ENCODE assay signal across 11 cellular contexts in genomic region chr10:29522038-29522855, GRCh38.
A peak's percentile ranks its signal among the peaks of the same experiment; 100 is the strongest.
DNase-seq lines count a peak whose midpoint lies in the region; ATAC-seq and TF ChIP-seq lines count a peak whose summit lies in the region.
"Had no signal": no experiment of that assay in that cellular context is flagged by ENCODE, and none has a peak within 500 bp of the region (broad histone marks: within the 10 kb centered on the region; RNA-seq: fewer than 3 reads in every experiment).

No MANE protein-coding gene starts in this region.

- no peaks in the 10 kb centered on the region for H4K20me1 ChIP-seq in BLaER1

- DNase-seq in adrenal gland: peak in 3 of 7 donors; percentile 22 to 27 (median 24)
- peak; percentile 44 for DNase-seq in hepatic stellate cell (ENCODE audit: low spot score)
- no peak for DNase-seq in NCI-H69 (lab: John Stamatoyannopoulos, UW)
- no peak for DNase-seq in activated CD4-positive, alpha-beta T cell treated with anti-CD3 and anti-CD28 coated beads for 4 hours
- DNase-seq: activated naive CD8-positive, alpha-beta T cell treated with anti-CD3 and anti-CD28 coated beads, Interleukin-2, amount 50 U/mL, for 24 hours; left colon; NCI-H526 had no signal

- H3K4me1 ChIP-seq in BLaER1: peaks cover 11% of the 10 kb centered on the region
- peaks cover 0 to 8% of the 10 kb centered on the region in 2 donors for H3K4me1 ChIP-seq in adrenal gland (replicated peaks in 1 of 2)
- H3K4me1 ChIP-seq in rectal smooth muscle tissue (ENCODE audit: control insufficient read depth, insufficient read depth, low read length): peaks cover 14% of the 10 kb centered on the region

- 42 to 71% (median 63%) methylated on average over 16 to 20 of the region's 20 CpGs for WGBS in adrenal gland, 4 donors

- TF ChIP-seq POLR2A in adrenal gland (IDR thresholded peaks at IDR 0.05): no peak

- H3K4me3 ChIP-seq in BLaER1: no peak overlapping the region
- H3K4me3 ChIP-seq in adrenal gland: no peak overlapping the region
- peak overlapping the region; percentile 29 for H3K4me3 ChIP-seq in rectal smooth muscle tissue (ENCODE audit: low read length)

- no peak for TF ChIP-seq CTCF in adrenal gland (IDR thresholded peaks at IDR 0.05)

- H3K27ac ChIP-seq in BLaER1: no peak overlapping the region
- H3K27ac ChIP-seq in adrenal gland: peak overlapping the region in 3 of 5 donors; percentile 27 to 60 (median 59)
- H3K27ac ChIP-seq in rectal smooth muscle tissue (ENCODE audit: low read depth, low read length): peak overlapping the region; percentile 76

- ATAC-seq in HG02588 (IDR thresholded peaks at IDR 0.05; ENCODE audit: unreplicated experiment): no peak
- ATAC-seq in GM18502 (IDR thresholded peaks at IDR 0.05; ENCODE audit: poor library complexity, unreplicated experiment): no peak
- ATAC-seq: activated naive CD8-positive, alpha-beta T cell treated with anti-CD3 and anti-CD28 coated beads, Interleukin-2, amount 50 U/mL, for 24 hours; left colon had no signal

- no peaks in the 10 kb centered on the region for H3K9me3 ChIP-seq in BLaER1
- no peaks in the 10 kb centered on the region for H3K9me3 ChIP-seq in adrenal gland (replicated peaks in 1 of 3)

- intact Hi-C loops in adrenal gland (cut with DNase I): no loop called here

- peak overlapping the region; percentile 40 for H3K4me2 ChIP-seq in BLaER1

- H3K36me3 ChIP-seq in BLaER1 (peaks cover 54% of the 10 kb centered on the region), adrenal gland (replicated peaks in 1 of 2) (peaks cover 0 to 21% of the 10 kb centered on the region in 2 donors), rectal smooth muscle tissue (ENCODE audit: control insufficient read depth, insufficient read depth, low read length) (peaks cover 14% of the 10 kb centered on the region)

- no peaks in the 10 kb centered on the region for H3K27me3 ChIP-seq in BLaER1
- H3K27me3 ChIP-seq in adrenal gland: no peaks in the 10 kb centered on the region
- H3K27me3 ChIP-seq in rectal smooth muscle tissue (ENCODE audit: control insufficient read depth, insufficient read depth, low read length): no peaks in the 10 kb centered on the region

- H3K9ac ChIP-seq in BLaER1 (no peak overlapping the region), rectal smooth muscle tissue (ENCODE audit: low read length) (no peak overlapping the region)
